In the genomic region with DNA sequence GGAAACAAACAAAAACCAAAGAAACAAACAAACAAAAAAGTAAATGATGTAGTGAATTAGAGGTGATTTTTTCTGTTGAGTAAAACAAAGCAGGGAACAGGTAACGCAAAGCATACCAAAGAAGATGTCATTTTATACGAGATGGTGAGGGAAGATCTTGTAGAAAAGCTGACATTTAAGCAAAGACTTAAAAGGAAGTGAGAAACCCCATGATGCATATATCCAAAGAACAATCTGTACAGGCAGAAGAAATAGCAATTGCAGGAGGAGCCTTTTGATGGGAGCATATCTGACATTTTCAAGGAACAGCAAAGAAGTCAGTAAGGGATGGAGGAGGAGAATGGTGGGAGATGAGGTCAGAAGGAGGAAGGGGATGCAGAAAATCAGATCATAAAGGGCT, we compare ENCODE assay signal across 29 cellular contexts.
"Had no signal": no experiment of that assay in that cellular context is flagged by ENCODE, and none has a peak within 500 bp of the region (broad histone marks: within the 10 kb centered on the region; RNA-seq: fewer than 3 reads in every experiment).

No MANE protein-coding gene starts in this region.

- H3K27ac Mint-ChIP-seq: natural killer cell; nephron; neural progenitor cell; progenitor cell of endocrine pancreas; stimulated activated effector memory CD8-positive, alpha-beta T cell treated with anti-CD3 and anti-CD28 coated beads, Interleukin-12 subunit alpha, Interleukin-12 subunit beta, amount 100 ng/mL, for 72 hours; type B pancreatic cell had no signal

- H3K9me3 ChIP-seq: ovary, psoas muscle, right lobe of liver, sigmoid colon, suprapubic skin, testis, tibial artery, transverse colon, upper lobe of right lung, uterus had no signal

- H3K27me3 Mint-ChIP-seq: progenitor cell of endocrine pancreas; stimulated activated naive CD8-positive, alpha-beta T cell treated with anti-CD3 and anti-CD28 coated beads, Interleukin-15, amount 100 ng/mL, for 72 hours; type B pancreatic cell had no signal

- H3K4me1 ChIP-seq: neural progenitor cell, parathyroid adenoma, psoas muscle, right lobe of liver, sigmoid colon, suprapubic skin, testis, tibial artery, transverse colon, upper lobe of right lung, uterus had no signal

- H2AFZ ChIP-seq: neural progenitor cell, parathyroid adenoma had no signal

- H3K4me1 Mint-ChIP-seq: natural killer cell; nephron; neural progenitor cell; stimulated activated effector memory CD8-positive, alpha-beta T cell treated with anti-CD3 and anti-CD28 coated beads, Interleukin-12 subunit alpha, Interleukin-12 subunit beta, amount 100 ng/mL, for 72 hours; stimulated activated naive CD8-positive, alpha-beta T cell treated with anti-CD3 and anti-CD28 coated beads, Interleukin-15, amount 100 ng/mL, for 72 hours had no signal

- H3K36me3 ChIP-seq: neural progenitor cell, ovary, uterus had no signal

- H3K4me2 ChIP-seq: neural progenitor cell had no signal

- H3K27me3 ChIP-seq: neural progenitor cell, ovary, right lobe of liver, sigmoid colon, suprapubic skin, testis, tibial artery, transverse colon, upper lobe of right lung, uterus had no signal

- H3K9me3 Mint-ChIP-seq: natural killer cell; nephron; neural progenitor cell; stimulated activated effector memory CD8-positive, alpha-beta T cell treated with anti-CD3 and anti-CD28 coated beads, Interleukin-12 subunit alpha, Interleukin-12 subunit beta, amount 100 ng/mL, for 72 hours; stimulated activated naive CD8-positive, alpha-beta T cell treated with anti-CD3 and anti-CD28 coated beads, Interleukin-15, amount 100 ng/mL, for 72 hours; type B pancreatic cell had no signal

- ATAC-seq: natural killer cell; psoas muscle; right cardiac atrium; right lobe of liver; stimulated activated effector memory CD8-positive, alpha-beta T cell treated with anti-CD3 and anti-CD28 coated beads, Interleukin-12 subunit alpha, Interleukin-12 subunit beta, amount 100 ng/mL, for 72 hours; stimulated activated naive CD8-positive, alpha-beta T cell treated with anti-CD3 and anti-CD28 coated beads, Interleukin-15, amount 100 ng/mL, for 72 hours; stimulated activated naive CD8-positive, alpha-beta T cell treated with anti-CD3 and anti-CD28 coated beads, Interleukin-15, Interleukin-2, amounts not matched to agents 100 U/mL and 50 U/mL, for 24 hours; upper lobe of right lung had no signal

- H3K79me2 ChIP-seq: parathyroid adenoma had no signal

- DNase-seq: natural killer cell; occipital lobe; ovary; posterior cingulate gyrus; psoas muscle; right cardiac atrium; right lobe of liver; sigmoid colon; small intestine; stimulated activated CD4-positive, alpha-beta T cell treated with anti-CD3 and anti-CD28 coated beads, Interleukin-15, amount 100 ng/mL, for 24 hours; stimulated activated CD4-positive, alpha-beta T cell treated with anti-CD3 and anti-CD28 coated beads, Interleukin-2, amount 100 ng/mL, for 24 hours; stimulated activated CD4-positive, alpha-beta T cell treated with anti-CD3 and anti-CD28 coated beads, Interleukin-2, amount 100 ng/mL, for 48 hours; stimulated activated CD4-positive, alpha-beta T cell treated with anti-CD3 and anti-CD28 coated beads, Interleukin-4, amount 100 ng/mL, for 24 hours; stimulated activated naive CD4-positive, alpha-beta T cell; stimulated activated naive CD8-positive, alpha-beta T cell treated with anti-CD3 and anti-CD28 coated beads, Interleukin-15, amount 100 ng/mL, for 72 hours; stimulated activated naive CD8-positive, alpha-beta T cell treated with anti-CD3 and anti-CD28 coated beads, Interleukin-15, Interleukin-2, amounts not matched to agents 100 U/mL and 50 U/mL, for 24 hours; substantia nigra; testis; tibial artery; transverse colon; upper lobe of right lung; uterus had no signal

- H3K4me3 ChIP-seq: neural progenitor cell, ovary, psoas muscle, right lobe of liver, sigmoid colon, suprapubic skin, testis, tibial artery, transverse colon, upper lobe of right lung, uterus had no signal

- H3K4me3 Mint-ChIP-seq: natural killer cell; nephron; neural progenitor cell; stimulated activated effector memory CD8-positive, alpha-beta T cell treated with anti-CD3 and anti-CD28 coated beads, Interleukin-12 subunit alpha, Interleukin-12 subunit beta, amount 100 ng/mL, for 72 hours; stimulated activated naive CD8-positive, alpha-beta T cell treated with anti-CD3 and anti-CD28 coated beads, Interleukin-15, amount 100 ng/mL, for 72 hours; type B pancreatic cell had no signal

- H3K27ac ChIP-seq: neural progenitor cell, ovary, parathyroid adenoma, psoas muscle, right lobe of liver, sigmoid colon, suprapubic skin, testis, tibial artery, transverse colon, upper lobe of right lung, uterus had no signal

- H3K9ac ChIP-seq: neural progenitor cell, parathyroid adenoma had no signal

- FAIRE-seq: small intestine had no signal
